24 cellular contexts compared by ENCODE assay signal in genomic region chr1:61160526-61160925, GRCh38.
DNase-seq lines count a peak whose midpoint lies in the region; ATAC-seq, FAIRE-seq and TF ChIP-seq lines count a peak whose summit lies in the region.
"Had no signal": no experiment of that assay in that cellular context is flagged by ENCODE, and none has a peak within 500 bp of the region (broad histone marks: within the 10 kb centered on the region; RNA-seq: fewer than 3 reads in every experiment).

No MANE protein-coding gene starts in this region.

- TF ChIP-seq CTCF in K562 (IDR thresholded peaks at IDR 0.05 in 2 of 3, conservative IDR thresholded peaks at IDR 0.05 in 1 of 3; ENCODE audit: insufficient read depth in 2 of 3, low read depth in 1 of 3, low read length in 3 of 3) (no peak), smooth muscle cell (IDR thresholded peaks at IDR 0.05; ENCODE audit: borderline replicate concordance, insufficient read depth, poor library complexity, severe bottlenecking) (no peak)

- 47 to 50% methylated on average over 4 of the region's 4 CpGs for WGBS in GM23248 (ENCODE audit: low coverage in 1 of 2, low lambda C conversion rate in 2 of 2, missing lambda C conversion rate in 2 of 2), 2 experiments
- 12% methylated on average over 4 of the region's 4 CpGs for WGBS in K562 (ENCODE audit: insufficient coverage, low coverage, missing lambda C conversion rate)
- 72% methylated on average over 4 of the region's 4 CpGs for WGBS in smooth muscle cell (ENCODE audit: low lambda C conversion rate)

- no peak for TF ChIP-seq RAD21 in K562 (CRISPR knock-in tag; conservative IDR thresholded peaks at IDR 0.05 in 1 of 2, IDR thresholded peaks at IDR 0.05 in 1 of 2)

- POLR2A ChIA-PET in K562 (lab: Yijun Ruan, JAX), result interaction anchor here (0.9 to 5.1 kb wide), 3 partner anchors 8 to 12 kb away, joined by 4 to 25 read pairs (median 4); no protein-coding TSS in a partner anchor

- no peak for TF ChIP-seq POLR2A in K562 (conservative IDR thresholded peaks at IDR 0.05)

- H3K9me3 ChIP-seq in GM23248 (ENCODE audit: low read depth) (no peaks in the 10 kb centered on the region), K562 (replicated peaks; ENCODE audit: control insufficient read depth, insufficient read depth, low read depth, low read length) (no peaks in the 10 kb centered on the region), smooth muscle cell (replicated peaks; ENCODE audit: low read depth) (no peaks in the 10 kb centered on the region)
- H3K9me3 ChIP-seq: heart left ventricle, Peyer's patch, sigmoid colon, SK-N-SH, vagina had no signal

- H3K9ac ChIP-seq in GM23248 (no peak overlapping the region), K562 (ENCODE audit: insufficient read depth in 1 of 2, low read depth in 2 of 2, low read length in 2 of 2) (no peak overlapping the region), smooth muscle cell (ENCODE audit: low read depth) (no peak overlapping the region)
- H3K9ac ChIP-seq: parathyroid adenoma, SK-N-SH had no signal

- H3K4me1 ChIP-seq in GM23248 (ENCODE audit: insufficient read depth) (peaks cover 48% of the 10 kb centered on the region), K562 (replicated peaks in 1 of 2; ENCODE audit: control insufficient read depth in 2 of 2, insufficient read depth in 2 of 2, low read length in 2 of 2) (peaks cover 5 to 46% of the 10 kb centered on the region in 2 experiments), smooth muscle cell (ENCODE audit: low read depth) (peaks cover 25% of the 10 kb centered on the region)
- H3K4me1 ChIP-seq: parathyroid adenoma had no signal

- H3K9me2 ChIP-seq in GM23248 (ENCODE audit: insufficient read depth), result no peaks in the 10 kb centered on the region
- H3K9me2 ChIP-seq: SK-N-SH had no signal

- H3K27ac Mint-ChIP-seq in natural killer cell treated with Interleukin-12 subunit alpha and Interleukin-12 subunit beta and Interleukin-15 and Interleukin-18, amount 100 ng/mL, for 72 hours, result no peak overlapping the region
- H3K27ac Mint-ChIP-seq: activated naive CD8-positive, alpha-beta T cell; H9 had no signal

- in situ Hi-C loops in GM23248 (cut with MboI) (no loop called here), K562 (cut with MboI) (no loop called here)

- H3F3A ChIP-seq in GM23248 (ENCODE audit: insufficient read depth) (peaks cover 47% of the 10 kb centered on the region), smooth muscle cell (ENCODE audit: low read depth) (peaks cover 16% of the 10 kb centered on the region)

- H3K4me2 ChIP-seq in GM23248 (ENCODE audit: unreplicated experiment) (no peak overlapping the region), K562 (ENCODE audit: insufficient read depth, low read length) (no peak overlapping the region), smooth muscle cell (no peak overlapping the region)
- H3K4me2 ChIP-seq: SK-N-SH had no signal

- H4K20me1 ChIP-seq in GM23248 (ENCODE audit: insufficient read depth), result no peaks in the 10 kb centered on the region
- H4K20me1 ChIP-seq in K562 (replicated peaks; ENCODE audit: control insufficient read depth, insufficient read depth, low read length), result no peaks in the 10 kb centered on the region
- H4K20me1 ChIP-seq in smooth muscle cell (ENCODE audit: low read depth), result peaks cover 29% of the 10 kb centered on the region

- ATAC-seq in K562, result peak; percentile 64
- ATAC-seq in natural killer cell treated with Interleukin-12 subunit alpha and Interleukin-12 subunit beta and Interleukin-15 and Interleukin-18, amount 100 ng/mL, for 72 hours, result peak in 1 of 2 donors; percentile 77

- H3K9me3 Mint-ChIP-seq in natural killer cell treated with Interleukin-12 subunit alpha and Interleukin-12 subunit beta and Interleukin-15 and Interleukin-18, amount 100 ng/mL, for 72 hours, result no peaks in the 10 kb centered on the region
- H3K9me3 Mint-ChIP-seq: H9 had no signal

- H3K79me2 ChIP-seq in GM23248 (ENCODE audit: insufficient read depth), result no peaks in the 10 kb centered on the region
- peaks cover 69% of the 10 kb centered on the region for H3K79me2 ChIP-seq in K562 (ENCODE audit: control insufficient read depth, insufficient read depth, low read length)
- H3K79me2 ChIP-seq in smooth muscle cell (ENCODE audit: low read depth), result no peaks in the 10 kb centered on the region

- CTCF ChIA-PET in K562 (lab: Yijun Ruan, JAX; ENCODE audit: low intra/inter-chr PET ratio), result no interaction called here

- H2AFZ ChIP-seq in GM23248, result no peak overlapping the region
- H2AFZ ChIP-seq in K562 (ENCODE audit: low read depth, low read length), result no peak overlapping the region
- H2AFZ ChIP-seq in smooth muscle cell (ENCODE audit: low read depth), result no peak overlapping the region
- H2AFZ ChIP-seq: parathyroid adenoma had no signal

- H3K36me3 ChIP-seq in GM23248 (ENCODE audit: low read depth), result no peaks in the 10 kb centered on the region
- H3K36me3 ChIP-seq in K562 (ENCODE audit: control insufficient read depth, insufficient read depth, low read length), result peaks cover 25% of the 10 kb centered on the region
- H3K36me3 ChIP-seq in smooth muscle cell (ENCODE audit: low read depth), result no peaks in the 10 kb centered on the region
- H3K36me3 ChIP-seq: Peyer's patch, sigmoid colon, vagina had no signal

- no peak for FAIRE-seq in K562 (lab: Jason Lieb, UNC)

- H3K27me3 ChIP-seq in GM23248 (replicated peaks; ENCODE audit: insufficient read depth) (no peaks in the 10 kb centered on the region), K562 (ENCODE audit: control insufficient read depth in 2 of 2, insufficient read depth in 2 of 2, low read length in 2 of 2) (no peaks in the 10 kb centered on the region), smooth muscle cell (ENCODE audit: low read depth) (no peaks in the 10 kb centered on the region)
- H3K27me3 ChIP-seq: heart left ventricle, Peyer's patch, sigmoid colon, vagina had no signal

- H3K4me3 Mint-ChIP-seq in natural killer cell treated with Interleukin-12 subunit alpha and Interleukin-12 subunit beta and Interleukin-15 and Interleukin-18, amount 100 ng/mL, for 72 hours, result peak overlapping the region; percentile 11
- H3K4me3 Mint-ChIP-seq: activated naive CD8-positive, alpha-beta T cell; H9 had no signal

- H3K9me1 ChIP-seq in K562 (ENCODE audit: control insufficient read depth, insufficient read depth, low read length), result no peaks in the 10 kb centered on the region

- H3K4me1 Mint-ChIP-seq in natural killer cell treated with Interleukin-12 subunit alpha and Interleukin-12 subunit beta and Interleukin-15 and Interleukin-18, amount 100 ng/mL, for 72 hours (ENCODE audit: low read depth in 2 of 2), result peaks cover 16 to 33% of the 10 kb centered on the region in 2 donors

- peaks cover 21 to 23% of the 10 kb centered on the region in 2 donors for H3K27me3 Mint-ChIP-seq in natural killer cell treated with Interleukin-12 subunit alpha and Interleukin-12 subunit beta and Interleukin-15 and Interleukin-18, amount 100 ng/mL, for 72 hours
- H3K27me3 Mint-ChIP-seq: activated naive CD8-positive, alpha-beta T cell had no signal

- DNase-seq in GM23248 (peak; percentile 72), M059J (ENCODE audit: low read depth) (peak; percentile 12), K562 (ENCODE audit: extremely low read depth in 1 of 4, low spot score in 3 of 4) (peak in 2 of 4 experiments; percentile 38 to 52), smooth muscle cell (lab: John Stamatoyannopoulos, UW; ENCODE audit: unreplicated experiment) (no peak), SKM-1 treated with dmso at 0.1 percent for 144 hours (lab: John Stamatoyannopoulos, UW; ENCODE audit: unreplicated experiment) (no peak), hippocampal formation (lab: John Stamatoyannopoulos, UW) (no peak)
- no peak for DNase-seq in natural killer cell treated with Interleukin-12 subunit alpha and Interleukin-12 subunit beta and Interleukin-15 and Interleukin-18, amount 100 ng/mL, for 72 hours (ENCODE audit: low spot score)
- DNase-seq: activated CD4-positive, alpha-beta T cell treated with anti-CD3 and anti-CD28 coated beads for 48 hours; EL; H9; heart left ventricle; islet precursor cell; KG1; NCI-H1417; NCI-H2171 treated with DMSO at 0.1 percent for 48 hours; NCI-H82; Peyer's patch; sigmoid colon; SK-N-SH; stimulated activated CD4-positive, alpha-beta T cell treated with anti-CD3 and anti-CD28 coated beads, Interleukin-2, amount 100 ng/mL, for 24 hours; T1000 had no signal

- H3K27ac ChIP-seq in GM23248 (no peak overlapping the region), K562 (ENCODE audit: extremely low read depth, low read depth, low read length) (peak overlapping the region; percentile 32; the same call in 2 of the 3 replicates), smooth muscle cell (ENCODE audit: low read depth) (no peak overlapping the region)
- H3K27ac ChIP-seq: parathyroid adenoma, Peyer's patch, sigmoid colon, vagina had no signal

- no peak for TF ChIP-seq EP300 in K562 (IDR thresholded peaks at IDR 0.05; ENCODE audit: low read length)

- BruUV-seq in K562 (replicated peaks; lab: Mats Ljungman, UMichigan), result no TSS peak

- H3K36me3 Mint-ChIP-seq in natural killer cell treated with Interleukin-12 subunit alpha and Interleukin-12 subunit beta and Interleukin-15 and Interleukin-18, amount 100 ng/mL, for 72 hours, result no peaks in the 10 kb centered on the region

- intact Hi-C loops in K562 (cut with micrococcal nuclease), result no loop called here

- H3K4me3 ChIP-seq in GM23248 (no peak overlapping the region), K562 (no peak overlapping the region), smooth muscle cell (no peak overlapping the region)
- H3K4me3 ChIP-seq: heart left ventricle, Peyer's patch, sigmoid colon, vagina had no signal

TF ChIP-seq in K562, 482 proteins besides CTCF, POLR2A, EP300 and RAD21 (continues in another document):
- TF ChIP-seq NFE2 (IDR thresholded peaks at IDR 0.05; ENCODE audit: low read depth), result peak; percentile 80

Comparison
In these comparisons a context has a peak if more than half of its experiments do, and no peak if none do; other contexts are left out.
1. DNase-seq: peak in GM23248 (single experiment) and M059J (single experiment); none in natural killer cell treated with Interleukin-12 subunit alpha and Interleukin-12 subunit beta and Interleukin-15 and Interleukin-18, amount 100 ng/mL, for 72 hours (single experiment), smooth muscle cell (single experiment), SKM-1 treated with dmso at 0.1 percent for 144 hours (single experiment) and hippocampal formation (0 of 2).